8 cellular contexts compared by ENCODE assay signal in genomic region chr20:63060057-63060991, GRCh38. TPM values are rescaled to one million over a fixed set of nuclear protein-coding genes. Genes with fewer than 3 reads are reported as not detected.
DNase-seq lines count a peak whose midpoint lies in the region; ATAC-seq and TF ChIP-seq lines count a peak whose summit lies in the region.
"Had no signal": no experiment of that assay in that cellular context is flagged by ENCODE, and none has a peak within 500 bp of the region (broad histone marks: within the 10 kb centered on the region; RNA-seq: fewer than 3 reads in every experiment).

No MANE protein-coding gene starts in this region.

- no peaks in the 10 kb centered on the region for H3K4me1 ChIP-seq in mammary epithelial cell (ENCODE audit: insufficient read depth, low read length)
- H3K4me1 ChIP-seq in esophagus squamous epithelium: peaks cover 0 to 7% (median 0%) of the 10 kb centered on the region in 3 donors

- no peak overlapping the region for H3K27ac Mint-ChIP-seq in stimulated activated effector memory CD8-positive, alpha-beta T cell treated with anti-CD3 and anti-CD28 coated beads, Interleukin-12 subunit alpha, Interleukin-12 subunit beta, amount 100 ng/mL, for 72 hours

- H3K4me2 ChIP-seq in mammary epithelial cell (ENCODE audit: insufficient read depth, low read depth, low read length): no peak overlapping the region

- no peaks in the 10 kb centered on the region for H3K27me3 ChIP-seq in mammary epithelial cell (ENCODE audit: insufficient read depth, low read length)
- peaks cover 0 to 91% (median 0%) of the 10 kb centered on the region in 4 donors for H3K27me3 ChIP-seq in esophagus squamous epithelium

- no peaks in the 10 kb centered on the region for H4K20me1 ChIP-seq in mammary epithelial cell (ENCODE audit: insufficient read depth, low read length)

- dilution Hi-C loops in mammary epithelial cell (cut with HindIII; ENCODE audit: low sequenced_read_pairs): loop anchor here (5.0 kb wide), 5 partner anchors 82 to 412 kb away; partner anchors contain the start of gene KCNQ2

- DNase-seq in ELR (ENCODE audit: low read depth) (peak; percentile 71), NCI-H2107 treated with DMSO at 0.1 percent for 48 hours (lab: John Stamatoyannopoulos, UW; ENCODE audit: unreplicated experiment) (peak; percentile 7), mammary epithelial cell (peak; percentile 50), occipital lobe (lab: John Stamatoyannopoulos, UW) (peak; percentile 26), OCI-M2 (lab: John Stamatoyannopoulos, UW; ENCODE audit: unreplicated experiment) (no peak), esophagus squamous epithelium (lab: John Stamatoyannopoulos, UW) (no peak)
- no peak for DNase-seq in stimulated activated effector memory CD8-positive, alpha-beta T cell treated with anti-CD3 and anti-CD28 coated beads, Interleukin-12 subunit alpha, Interleukin-12 subunit beta, amount 100 ng/mL, for 72 hours (ENCODE audit: low spot score in 2 of 2)
- DNase-seq: stimulated activated CD4-positive, alpha-beta T cell treated with anti-CD3 and anti-CD28 coated beads, Interleukin-4, amount 100 ng/mL, for 24 hours had no signal

- intact Hi-C loops in mammary epithelial cell (cut with micrococcal nuclease) (no loop called here), esophagus squamous epithelium (cut with DNase I) (no loop called here)

- H3K9me3 ChIP-seq in mammary epithelial cell (replicated peaks; ENCODE audit: insufficient read depth, low read length) (peaks cover 5% of the 10 kb centered on the region), esophagus squamous epithelium (no peaks in the 10 kb centered on the region)

- H3K27ac ChIP-seq in mammary epithelial cell (ENCODE audit: insufficient read depth, low read depth, low read length): no peak overlapping the region
- no peak overlapping the region for H3K27ac ChIP-seq in esophagus squamous epithelium

- WGBS in mammary epithelial cell (ENCODE audit: low coverage, missing lambda C conversion rate): 37% methylated on average over 17 of the region's 23 CpGs
- WGBS in esophagus squamous epithelium, 2 donors: 60% methylated on average over 11 of the region's 23 CpGs; no CpG with 5 or more reads in 1 of the 2 donors

- no peak overlapping the region for H3K4me3 ChIP-seq in mammary epithelial cell (replicated peaks in 1 of 3; ENCODE audit: insufficient read depth in 1 of 3, low read depth in 2 of 3, low read length in 3 of 3)
- no peak overlapping the region for H3K4me3 ChIP-seq in esophagus squamous epithelium

- no peaks in the 10 kb centered on the region for H3K9me3 Mint-ChIP-seq in stimulated activated effector memory CD8-positive, alpha-beta T cell treated with anti-CD3 and anti-CD28 coated beads, Interleukin-12 subunit alpha, Interleukin-12 subunit beta, amount 100 ng/mL, for 72 hours

- no peaks in the 10 kb centered on the region for H3K36me3 Mint-ChIP-seq in stimulated activated effector memory CD8-positive, alpha-beta T cell treated with anti-CD3 and anti-CD28 coated beads, Interleukin-12 subunit alpha, Interleukin-12 subunit beta, amount 100 ng/mL, for 72 hours

- in situ Hi-C loops in mammary epithelial cell (cut with MboI; ENCODE audit: low sequenced_read_pairs in 2 of 2): no loop called here

- CTCF ChIA-PET in mammary epithelial cell (lab: Charles Lee; ENCODE audit: low non-redundant PET): no interaction called here

- H2AFZ ChIP-seq in mammary epithelial cell (ENCODE audit: low read depth, low read length): no peak overlapping the region

- ATAC-seq in stimulated activated effector memory CD8-positive, alpha-beta T cell treated with anti-CD3 and anti-CD28 coated beads, Interleukin-12 subunit alpha, Interleukin-12 subunit beta, amount 100 ng/mL, for 72 hours: no peak

- TF ChIP-seq POLR2A in esophagus squamous epithelium (IDR thresholded peaks at IDR 0.05): no peak

- H3K36me3 ChIP-seq in mammary epithelial cell (ENCODE audit: insufficient read depth, low read length) (no peaks in the 10 kb centered on the region), esophagus squamous epithelium (no peaks in the 10 kb centered on the region)

- no TSS peak for BruUV-seq in mammary epithelial cell (replicated peaks; lab: Mats Ljungman, UMichigan)

- no peaks in the 10 kb centered on the region for H3K4me1 Mint-ChIP-seq in stimulated activated effector memory CD8-positive, alpha-beta T cell treated with anti-CD3 and anti-CD28 coated beads, Interleukin-12 subunit alpha, Interleukin-12 subunit beta, amount 100 ng/mL, for 72 hours

- TF ChIP-seq CTCF in mammary epithelial cell (conservative IDR thresholded peaks at IDR 0.05 in 1 of 2, IDR thresholded peaks at IDR 0.05 in 1 of 2; ENCODE audit: extremely low read depth in 1 of 2, insufficient read depth in 1 of 2, low read depth in 1 of 2, low read length in 2 of 2) (no peak), esophagus squamous epithelium (IDR thresholded peaks at IDR 0.05) (no peak)

- no peaks in the 10 kb centered on the region for H3K79me2 ChIP-seq in mammary epithelial cell (ENCODE audit: insufficient read depth, low read length)

- H3K4me3 Mint-ChIP-seq in stimulated activated effector memory CD8-positive, alpha-beta T cell treated with anti-CD3 and anti-CD28 coated beads, Interleukin-12 subunit alpha, Interleukin-12 subunit beta, amount 100 ng/mL, for 72 hours: no peak overlapping the region

- H3K9ac ChIP-seq in mammary epithelial cell (ENCODE audit: insufficient read depth, low read length): no peak overlapping the region

RNA-seq across cellular contexts. Expression of gene BHLHE23, which starts 53.6 kb away (rescaled TPM):
- total RNA-seq in mammary epithelial cell: not detected
- polyA plus RNA-seq in mammary epithelial cell: not detected
- not detected for polyA minus RNA-seq in mammary epithelial cell
- total RNA-seq in occipital lobe: not detected
- total RNA-seq in esophagus squamous epithelium: not detected

Comparison
In these comparisons a context has a peak if more than half of its experiments do, and no peak if none do; other contexts are left out.
1. DNase-seq: peak in ELR (single experiment), NCI-H2107 treated with DMSO at 0.1 percent for 48 hours (single experiment), mammary epithelial cell (single experiment) and occipital lobe (single experiment); none in OCI-M2 (single experiment), esophagus squamous epithelium (single experiment) and stimulated activated effector memory CD8-positive, alpha-beta T cell treated with anti-CD3 and anti-CD28 coated beads, Interleukin-12 subunit alpha, Interleukin-12 subunit beta, amount 100 ng/mL, for 72 hours (0 of 2).